In the genomic region with DNA sequence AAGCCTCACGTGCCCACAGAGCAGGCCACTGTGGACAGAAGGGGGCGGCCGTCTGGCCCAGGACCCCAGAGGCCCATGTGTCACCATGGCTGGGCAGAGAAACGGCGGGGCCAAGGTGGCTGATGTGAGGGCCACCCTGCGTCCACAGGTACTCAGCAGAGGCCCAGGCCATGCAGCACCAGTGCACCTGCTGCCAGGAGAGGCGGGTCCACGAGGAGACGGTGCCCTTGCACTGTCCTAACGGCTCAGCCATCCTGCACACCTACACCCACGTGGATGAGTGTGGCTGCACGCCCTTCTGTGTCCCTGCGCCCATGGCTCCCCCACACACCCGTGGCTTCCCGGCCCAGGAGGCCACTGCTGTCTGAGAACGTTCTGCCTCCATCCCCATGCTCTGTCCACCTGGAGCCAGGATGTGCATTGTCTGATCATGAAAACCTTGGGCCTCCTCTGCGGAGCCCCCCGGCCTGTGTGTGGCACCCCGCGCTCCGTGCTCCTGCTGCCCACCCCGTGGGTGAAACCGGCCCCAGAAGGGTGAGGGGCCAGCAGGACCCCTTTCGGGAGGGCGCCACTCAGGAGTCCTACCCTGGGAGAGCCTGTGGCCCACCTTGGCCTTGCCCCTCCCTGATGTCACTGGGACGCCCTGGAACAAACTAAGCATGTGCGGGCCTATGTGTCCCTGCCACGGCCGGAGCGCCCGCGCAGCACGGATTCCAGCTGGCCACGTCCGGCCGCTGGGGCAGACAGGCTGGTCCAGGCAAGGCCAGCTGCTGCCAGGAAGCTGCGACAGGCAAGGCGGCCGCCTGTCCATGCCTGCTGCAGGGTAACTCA, we compare ENCODE assay signal across 12 cellular contexts. TPM values are rescaled to one million over a fixed set of nuclear protein-coding genes. Genes with fewer than 3 reads are reported as not detected.
A peak's percentile ranks its signal among the peaks of the same experiment; 100 is the strongest.
DNase-seq lines count a peak whose midpoint lies in the region; ATAC-seq and TF ChIP-seq lines count a peak whose summit lies in the region.
"Had no signal": no experiment of that assay in that cellular context is flagged by ENCODE, and none has a peak within 500 bp of the region (broad histone marks: within the 10 kb centered on the region; RNA-seq: fewer than 3 reads in every experiment).

No MANE protein-coding gene starts in this region.

- H3K36me3 Mint-ChIP-seq in activated naive CD8-positive, alpha-beta T cell = no peaks in the 10 kb centered on the region
- H3K36me3 Mint-ChIP-seq in activated naive CD8-positive, alpha-beta T cell treated with anti-CD3 and anti-CD28 coated beads, Interleukin-2, amount 50 U/mL, for 24 hours (ENCODE audit: low read depth) = peaks cover 7% of the 10 kb centered on the region
- H3K36me3 Mint-ChIP-seq in activated B cell treated with CpG ODN at 0.5 μM for 24 hours (ENCODE audit: low read depth) (peaks cover 4% of the 10 kb centered on the region), memory B cell (peaks cover 4% of the 10 kb centered on the region), type B pancreatic cell (peaks cover 4% of the 10 kb centered on the region)

- H3K4me1 Mint-ChIP-seq in activated naive CD8-positive, alpha-beta T cell (ENCODE audit: low read depth) = peaks cover 11% of the 10 kb centered on the region
- H3K4me1 Mint-ChIP-seq in activated naive CD8-positive, alpha-beta T cell treated with anti-CD3 and anti-CD28 coated beads, Interleukin-2, amount 50 U/mL, for 24 hours = peaks cover 17% of the 10 kb centered on the region
- H3K4me1 Mint-ChIP-seq in activated B cell treated with CpG ODN at 0.5 μM for 24 hours (peaks cover 14% of the 10 kb centered on the region), memory B cell (peaks cover 9% of the 10 kb centered on the region), type B pancreatic cell (ENCODE audit: unreplicated experiment) (peaks cover 10% of the 10 kb centered on the region)

- no peak for DNase-seq in activated naive CD8-positive, alpha-beta T cell treated with anti-CD3 and anti-CD28 coated beads, Interleukin-2, amount 50 U/mL, for 24 hours
- DNase-seq in activated B cell treated with CpG ODN at 0.5 μM for 24 hours = no peak
- DNase-seq in memory B cell (ENCODE audit: low spot score in 2 of 2) = no peak
- DNase-seq in type B pancreatic cell (ENCODE audit: extremely low spot score, unreplicated experiment) = no peak
- no peak for DNase-seq in posterior vena cava (ENCODE audit: low spot score)
- no peak for DNase-seq in HCEC 1CT
- no peak for DNase-seq in NCI-H69 (lab: John Stamatoyannopoulos, UW)
- DNase-seq: amniotic stem cell, NCI-H187 treated with DMSO at 0.1 percent for 48 hours had no signal

- POLR2A ChIA-PET in activated B cell treated with CpG ODN at 0.5 μM for 24 hours (lab: Charles Lee) = interaction anchor here (1.1 to 1.9 kb wide), 4 partner anchors 48 to 314 kb away, joined by 3 to 11 read pairs (median 6); a partner anchor contains a TSS

- no peaks in the 10 kb centered on the region for H3K27me3 Mint-ChIP-seq in activated naive CD8-positive, alpha-beta T cell
- H3K27me3 Mint-ChIP-seq in activated naive CD8-positive, alpha-beta T cell treated with anti-CD3 and anti-CD28 coated beads, Interleukin-2, amount 50 U/mL, for 24 hours = no peaks in the 10 kb centered on the region
- H3K27me3 Mint-ChIP-seq in activated B cell treated with CpG ODN at 0.5 μM for 24 hours (no peaks in the 10 kb centered on the region), memory B cell (no peaks in the 10 kb centered on the region), type B pancreatic cell (peaks cover 3% of the 10 kb centered on the region)

- H3K27ac Mint-ChIP-seq in activated naive CD8-positive, alpha-beta T cell = no peak overlapping the region
- H3K27ac Mint-ChIP-seq in activated naive CD8-positive, alpha-beta T cell treated with anti-CD3 and anti-CD28 coated beads, Interleukin-2, amount 50 U/mL, for 24 hours = no peak overlapping the region
- no peak overlapping the region for H3K27ac Mint-ChIP-seq in activated B cell treated with CpG ODN at 0.5 μM for 24 hours
- H3K27ac Mint-ChIP-seq in memory B cell = peak overlapping the region; percentile 78
- H3K27ac Mint-ChIP-seq in type B pancreatic cell = no peak overlapping the region

- peak overlapping the region; percentile 85 for H3K4me3 Mint-ChIP-seq in activated naive CD8-positive, alpha-beta T cell
- H3K4me3 Mint-ChIP-seq in activated naive CD8-positive, alpha-beta T cell treated with anti-CD3 and anti-CD28 coated beads, Interleukin-2, amount 50 U/mL, for 24 hours = no peak overlapping the region
- H3K4me3 Mint-ChIP-seq in activated B cell treated with CpG ODN at 0.5 μM for 24 hours (peak overlapping the region; percentile 79), memory B cell (peak overlapping the region; percentile 85), type B pancreatic cell (peak overlapping the region; percentile 81)

- intact Hi-C loops in activated B cell treated with CpG ODN at 0.5 μM for 24 hours (cut with micrococcal nuclease) = loop anchor here (1.0 kb wide), 3 partner anchors 48 to 313 kb away; a partner anchor contains a TSS
- intact Hi-C loops in posterior vena cava (cut with DNase I) = no loop called here

- TF ChIP-seq CTCF in activated B cell treated with CpG ODN at 0.5 μM for 24 hours (IDR thresholded peaks at IDR 0.05) = no peak
- TF ChIP-seq CTCF in type B pancreatic cell (conservative IDR thresholded peaks at IDR 0.05) = no peak

- CTCF ChIA-PET in activated B cell treated with CpG ODN at 0.5 μM for 24 hours (lab: Charles Lee) = no interaction called here

- H3K9me3 Mint-ChIP-seq in activated naive CD8-positive, alpha-beta T cell (ENCODE audit: low read depth) = peaks cover 6% of the 10 kb centered on the region
- H3K9me3 Mint-ChIP-seq in activated naive CD8-positive, alpha-beta T cell treated with anti-CD3 and anti-CD28 coated beads, Interleukin-2, amount 50 U/mL, for 24 hours = peaks cover 8% of the 10 kb centered on the region
- H3K9me3 Mint-ChIP-seq in activated B cell treated with CpG ODN at 0.5 μM for 24 hours (peaks cover 11% of the 10 kb centered on the region), memory B cell (peaks cover 2% of the 10 kb centered on the region), type B pancreatic cell (peaks cover 5% of the 10 kb centered on the region)

- no peak for ATAC-seq in activated naive CD8-positive, alpha-beta T cell treated with anti-CD3 and anti-CD28 coated beads, Interleukin-2, amount 50 U/mL, for 24 hours
- ATAC-seq in activated B cell treated with CpG ODN at 0.5 μM for 24 hours (ENCODE audit: low read depth) (no peak), memory B cell (ENCODE audit: low read depth) (no peak)

RNA-seq across cellular contexts. Expression of a gene that starts 38.6 kb away (rescaled TPM):
- total RNA-seq in activated B cell treated with CpG ODN at 0.5 μM for 24 hours = not detected in 2 replicates
- 0.48 and 2.0 TPM in 2 replicates for total RNA-seq in type B pancreatic cell (ENCODE audit: low replicate concordance)
- total RNA-seq in posterior vena cava = under 1 TPM in 1 of 2 donors, not detected in 1; 0.69 TPM
- total RNA-seq: fibroblast of lung, pulmonary artery endothelial cell had no signal

RNA-seq across cellular contexts. Expression of a gene that starts 48.0 kb away (rescaled TPM):
- 40.5 and 46.4 TPM in 2 replicates for total RNA-seq in activated B cell treated with CpG ODN at 0.5 μM for 24 hours
- 49.2 and 65.1 TPM in 2 replicates for total RNA-seq in type B pancreatic cell (ENCODE audit: low replicate concordance)
- 10 to 100 TPM; 44.1 to 46.4 TPM for total RNA-seq in posterior vena cava
